10 cellular contexts compared by ENCODE assay signal in genomic region chr2:162074937-162075688, GRCh38. TPM values are rescaled to one million over a fixed set of nuclear protein-coding genes. Genes with fewer than 3 reads are reported as not detected.
DNase-seq lines count a peak whose midpoint lies in the region; ATAC-seq and TF ChIP-seq lines count a peak whose summit lies in the region.
"Had no signal": no experiment of that assay in that cellular context is flagged by ENCODE, and none has a peak within 500 bp of the region (broad histone marks: within the 10 kb centered on the region; RNA-seq: fewer than 3 reads in every experiment).

No MANE protein-coding gene starts in this region.

- peak overlapping the region; percentile 99 for H3K4me3 Mint-ChIP-seq in T-helper 2 cell treated with Interferon-gamma antibody and Interleukin-4, amounts not matched to agents 5 μg/mL and 100 μg/mL, for 36 hours
- H3K4me3 Mint-ChIP-seq in activated naive CD8-positive, alpha-beta T cell treated with anti-CD3 and anti-CD28 coated beads for 36 hours, result peak overlapping the region; percentile 91
- H3K4me3 Mint-ChIP-seq in nephron progenitor cell (peak overlapping the region; percentile 77), osteocyte (ENCODE audit: unreplicated experiment) (no peak overlapping the region)

- ATAC-seq in HG03442 (IDR thresholded peaks at IDR 0.05; ENCODE audit: unreplicated experiment), result no peak
- ATAC-seq: K562 had no signal

- DNase-seq in T-helper 2 cell treated with Interferon-gamma antibody and Interleukin-4, amounts not matched to agents 5 μg/mL and 100 μg/mL, for 36 hours (ENCODE audit: low spot score), result no peak
- DNase-seq in T-helper 2 cell, result no peak
- peak; percentile 36 for DNase-seq in HuH-7 (ENCODE audit: low spot score)
- no peak for DNase-seq in activated naive CD8-positive, alpha-beta T cell treated with anti-CD3 and anti-CD28 coated beads for 36 hours
- DNase-seq in nephron progenitor cell, result no peak
- DNase-seq in osteocyte (ENCODE audit: extremely low spot score, unreplicated experiment), result no peak
- no peak for DNase-seq in NCI-H146 (lab: John Stamatoyannopoulos, UW)
- DNase-seq: NCI-H526 treated with DMSO at 0.1 percent for 48 hours had no signal

- H3K36me3 Mint-ChIP-seq in T-helper 2 cell treated with Interferon-gamma antibody and Interleukin-4, amounts not matched to agents 5 μg/mL and 100 μg/mL, for 36 hours (ENCODE audit: low read depth), result peaks cover 63% of the 10 kb centered on the region
- H3K36me3 Mint-ChIP-seq in activated naive CD8-positive, alpha-beta T cell treated with anti-CD3 and anti-CD28 coated beads for 36 hours, result peaks cover 26% of the 10 kb centered on the region
- no peaks in the 10 kb centered on the region for H3K36me3 Mint-ChIP-seq in nephron progenitor cell (ENCODE audit: low read depth)
- no peaks in the 10 kb centered on the region for H3K36me3 Mint-ChIP-seq in osteocyte (ENCODE audit: unreplicated experiment)

- H3K27ac Mint-ChIP-seq in T-helper 2 cell treated with Interferon-gamma antibody and Interleukin-4, amounts not matched to agents 5 μg/mL and 100 μg/mL, for 36 hours, result peak overlapping the region; percentile 82
- no peak overlapping the region for H3K27ac Mint-ChIP-seq in activated naive CD8-positive, alpha-beta T cell treated with anti-CD3 and anti-CD28 coated beads for 36 hours
- H3K27ac Mint-ChIP-seq in nephron progenitor cell (no peak overlapping the region), osteocyte (ENCODE audit: unreplicated experiment) (no peak overlapping the region)

- peaks cover 33% of the 10 kb centered on the region for H3K9me3 Mint-ChIP-seq in T-helper 2 cell treated with Interferon-gamma antibody and Interleukin-4, amounts not matched to agents 5 μg/mL and 100 μg/mL, for 36 hours
- H3K9me3 Mint-ChIP-seq in activated naive CD8-positive, alpha-beta T cell treated with anti-CD3 and anti-CD28 coated beads for 36 hours, result peaks cover 17% of the 10 kb centered on the region
- H3K9me3 Mint-ChIP-seq in nephron progenitor cell (peaks cover 25% of the 10 kb centered on the region), osteocyte (ENCODE audit: unreplicated experiment) (peaks cover 9% of the 10 kb centered on the region)

- TF ChIP-seq CTCF in nephron progenitor cell (IDR thresholded peaks at IDR 0.05) (no peak), osteocyte (IDR thresholded peaks at IDR 0.05) (no peak)

- no peaks in the 10 kb centered on the region for H3K27me3 Mint-ChIP-seq in T-helper 2 cell treated with Interferon-gamma antibody and Interleukin-4, amounts not matched to agents 5 μg/mL and 100 μg/mL, for 36 hours (ENCODE audit: low read depth)
- no peaks in the 10 kb centered on the region for H3K27me3 Mint-ChIP-seq in activated naive CD8-positive, alpha-beta T cell treated with anti-CD3 and anti-CD28 coated beads for 36 hours
- H3K27me3 Mint-ChIP-seq in nephron progenitor cell (ENCODE audit: low read depth, poor library complexity) (peaks cover 64% of the 10 kb centered on the region), osteocyte (ENCODE audit: unreplicated experiment) (peaks cover 30% of the 10 kb centered on the region)

- peaks cover 39% of the 10 kb centered on the region for H3K4me1 Mint-ChIP-seq in T-helper 2 cell treated with Interferon-gamma antibody and Interleukin-4, amounts not matched to agents 5 μg/mL and 100 μg/mL, for 36 hours (ENCODE audit: low read depth)
- peaks cover 33% of the 10 kb centered on the region for H3K4me1 Mint-ChIP-seq in activated naive CD8-positive, alpha-beta T cell treated with anti-CD3 and anti-CD28 coated beads for 36 hours
- H3K4me1 Mint-ChIP-seq in nephron progenitor cell (peaks cover 15% of the 10 kb centered on the region), osteocyte (ENCODE audit: unreplicated experiment) (peaks cover 17% of the 10 kb centered on the region)

RNA-seq across cellular contexts. Expression of gene DPP4, which starts 1.1 kb away (rescaled TPM):
- total RNA-seq in activated naive CD8-positive, alpha-beta T cell treated with anti-CD3 and anti-CD28 coated beads for 36 hours, result 10 to 100 TPM; 20.8 to 22.4 TPM
- total RNA-seq in osteocyte, result not detected in 2 replicates

Comparison
In these comparisons a context has a peak if more than half of its experiments do, and no peak if none do; other contexts are left out.
1. RNA of gene DPP4, which starts 1.1 kb away (total RNA-seq): 20.8 to 22.4 TPM in activated naive CD8-positive, alpha-beta T cell treated with anti-CD3 and anti-CD28 coated beads for 36 hours; not detected in osteocyte; every median in the first group is over 10 times any median in the second.